Comparison of ENCODE assay signal across 8 cellular contexts in the genomic region with DNA sequence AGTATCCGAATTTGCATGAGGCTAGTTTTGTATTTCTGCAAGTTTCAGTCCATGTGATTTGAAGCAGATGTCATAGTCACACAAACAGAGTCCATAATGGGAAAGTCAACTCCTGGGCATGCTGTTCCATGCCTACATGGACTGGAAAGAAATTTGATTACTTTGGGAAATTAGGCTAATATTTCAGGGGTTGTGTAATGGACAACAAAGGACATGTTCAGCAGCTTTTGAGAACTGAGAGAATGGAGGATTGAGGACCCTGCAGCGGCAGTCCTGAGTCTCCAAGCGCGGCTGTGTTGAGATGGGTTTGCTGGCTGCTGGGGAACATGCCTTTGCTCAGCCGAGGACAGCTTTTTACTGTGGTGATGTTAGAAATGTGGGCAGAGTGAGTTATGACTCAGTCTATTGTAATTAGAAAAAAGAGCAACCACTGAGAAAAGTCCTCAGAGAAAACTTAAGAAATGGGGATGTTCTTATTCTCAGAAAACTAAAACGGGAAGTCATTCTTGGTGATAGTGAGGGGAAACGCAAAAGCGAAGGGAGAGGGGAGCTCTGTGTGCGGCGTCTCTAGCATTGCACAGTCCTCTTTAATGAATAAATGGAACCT.
DNase-seq lines count a peak whose midpoint lies in the region; ATAC-seq and TF ChIP-seq lines count a peak whose summit lies in the region.

No MANE protein-coding gene starts in this region.

- H3K27ac ChIP-seq in heart right ventricle (peak overlapping the region in 3 of 10 donors; percentile 12 to 65 (median 29)), vagina (peak overlapping the region; percentile 37), Peyer's patch (peak overlapping the region in 2 of 4 donors; percentile 44 to 63)

- H3K4me1 ChIP-seq in heart right ventricle (peaks cover 0 to 53% (median 27%) of the 10 kb centered on the region in 9 donors), vagina (peaks cover 25% of the 10 kb centered on the region), Peyer's patch (peaks cover 0 to 5% (median 0%) of the 10 kb centered on the region in 4 donors)

- TF ChIP-seq CTCF in CD14-positive monocyte (IDR thresholded peaks at IDR 0.05): no peak
- no peak for TF ChIP-seq CTCF in heart right ventricle (IDR thresholded peaks at IDR 0.05)
- TF ChIP-seq CTCF in vagina (IDR thresholded peaks at IDR 0.05): no peak
- no peak for TF ChIP-seq CTCF in Peyer's patch (IDR thresholded peaks at IDR 0.05)

- DNase-seq in CD14-positive monocyte (ENCODE audit: low spot score) (peak; percentile 71), heart right ventricle (no peak), vagina (ENCODE audit: extremely low spot score in 2 of 2) (no peak), DMS153 treated with DMSO at 0.1 percent for 48 hours (lab: John Stamatoyannopoulos, UW; ENCODE audit: unreplicated experiment) (no peak), Peyer's patch (no peak)
- DNase-seq in activated CD4-positive, alpha-beta T cell treated with anti-CD3 and anti-CD28 coated beads for 48 hours: peak; percentile 67

- peaks cover 2% of the 10 kb centered on the region in 3 donors for H3K27me3 Mint-ChIP-seq in CD14-positive monocyte (ENCODE audit: low read depth in 3 of 3)

- peak overlapping the region; percentile 53 to 75 for H3K4me3 Mint-ChIP-seq in CD14-positive monocyte

- H3K9me3 Mint-ChIP-seq in CD14-positive monocyte: peaks cover 0 to 2% (median 0%) of the 10 kb centered on the region in 7 donors

- H3K27me3 ChIP-seq in heart right ventricle (no peaks in the 10 kb centered on the region), vagina (no peaks in the 10 kb centered on the region), Peyer's patch (no peaks in the 10 kb centered on the region)

- peak; percentile 75 for ATAC-seq in GM19324 (IDR thresholded peaks at IDR 0.05; ENCODE audit: low FRiP score, unreplicated experiment)
- ATAC-seq in HG03342 (IDR thresholded peaks at IDR 0.05; ENCODE audit: unreplicated experiment): peak; percentile 88
- ATAC-seq in heart right ventricle: peak in 6 of 8 donors; percentile 25 to 68 (median 53)

- H3K4me3 ChIP-seq in heart right ventricle (no peak overlapping the region), vagina (no peak overlapping the region), Peyer's patch (peak overlapping the region in 2 of 4 donors; percentile 16 to 17)

- H3K4me1 Mint-ChIP-seq in CD14-positive monocyte: peaks cover 46% of the 10 kb centered on the region

- intact Hi-C loops in CD14-positive monocyte (cut with micrococcal nuclease) (loop anchor here in 1 of 2 donors (1.0 to 10.0 kb wide), 2 partner anchors 10 to 362 kb away; a partner anchor contains a TSS), heart right ventricle (cut with DNase I) (no loop called here), vagina (cut with DNase I) (no loop called here)

- H3K9me3 ChIP-seq in heart right ventricle (peaks cover 0 to 3% (median 0%) of the 10 kb centered on the region in 11 donors), vagina (no peaks in the 10 kb centered on the region), Peyer's patch (no peaks in the 10 kb centered on the region)

- H3K36me3 ChIP-seq in heart right ventricle (no peaks in the 10 kb centered on the region), vagina (no peaks in the 10 kb centered on the region), Peyer's patch (no peaks in the 10 kb centered on the region)

- TF ChIP-seq POLR2A in vagina (IDR thresholded peaks at IDR 0.05): no peak
- TF ChIP-seq POLR2A in Peyer's patch (IDR thresholded peaks at IDR 0.05): no peak

- WGBS in heart right ventricle, 2 donors: 74 to 79% methylated on average over 10 of the region's 10 CpGs

- H3K27ac Mint-ChIP-seq in CD14-positive monocyte: peak overlapping the region; percentile 95 to 98 (median 98)

- peaks cover 11 to 19% of the 10 kb centered on the region in 2 donors for H3K36me3 Mint-ChIP-seq in CD14-positive monocyte

Comparison
In these comparisons a context has a peak if more than half of its experiments do, and no peak if none do; other contexts are left out.
1. DNase-seq: peak in CD14-positive monocyte (single experiment) and activated CD4-positive, alpha-beta T cell treated with anti-CD3 and anti-CD28 coated beads for 48 hours (single experiment); none in heart right ventricle (0 of 2), vagina (0 of 2), DMS153 treated with DMSO at 0.1 percent for 48 hours (single experiment) and Peyer's patch (0 of 3).
2. Peak in every context shown above with its lines, with median percentiles within 50 percentile points of each other: ATAC-seq.